Comparison of ENCODE assay signal across 10 cellular contexts in the genomic region with DNA sequence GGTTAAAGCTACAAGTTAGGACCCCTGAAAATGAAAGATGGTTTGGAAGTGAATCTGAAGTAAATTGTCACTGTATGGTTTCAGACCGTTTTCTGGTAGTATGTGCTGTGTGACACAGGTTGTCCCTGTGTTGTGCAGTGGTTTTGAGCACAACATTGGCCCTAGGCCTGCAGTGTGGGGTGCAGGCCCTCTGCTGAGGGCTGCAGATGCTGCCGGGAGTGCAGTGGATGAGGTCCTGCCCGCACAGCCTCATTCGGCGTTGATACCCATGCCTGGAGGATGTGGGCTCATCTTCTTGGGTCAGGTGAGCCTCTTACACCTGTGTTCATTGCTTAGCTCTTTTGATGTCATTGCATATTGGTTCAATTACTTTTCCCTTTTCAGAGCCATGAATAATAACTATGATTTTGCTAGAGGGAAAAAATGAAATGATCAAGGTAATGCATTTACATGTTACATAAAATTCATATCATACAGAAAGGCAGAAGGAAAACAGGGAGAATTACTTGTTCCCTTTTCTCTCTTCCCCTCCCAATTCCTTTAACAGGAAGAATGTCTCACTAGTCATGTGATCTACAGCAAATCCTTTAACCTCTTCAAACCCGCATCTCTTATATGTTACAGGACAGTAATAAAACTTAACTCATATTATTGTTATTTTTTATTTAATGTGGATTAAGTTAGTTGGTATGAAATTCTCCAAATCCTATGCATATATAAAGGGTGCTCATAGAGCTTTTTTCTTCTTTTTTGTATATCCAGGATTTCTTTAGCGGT. TPM values are rescaled to one million over a fixed set of nuclear protein-coding genes. Genes with fewer than 3 reads are reported as not detected.
A peak's percentile ranks its signal among the peaks of the same experiment; 100 is the strongest.
DNase-seq lines count a peak whose midpoint lies in the region; ATAC-seq and TF ChIP-seq lines count a peak whose summit lies in the region.
"Had no signal": no experiment of that assay in that cellular context is flagged by ENCODE, and none has a peak within 500 bp of the region (broad histone marks: within the 10 kb centered on the region; RNA-seq: fewer than 3 reads in every experiment).

No MANE protein-coding gene starts in this region.

- H3K4me3 ChIP-seq in fibroblast of the aortic adventitia (ENCODE audit: low read depth, low read length), result no peak overlapping the region
- no peak overlapping the region for H3K4me3 ChIP-seq in ovary

- no peaks in the 10 kb centered on the region for H3K36me3 ChIP-seq in ovary

- intact Hi-C loops in ovary (cut with DNase I), result no loop called here

- no peaks in the 10 kb centered on the region for H3K27me3 ChIP-seq in ovary

- WGBS in ovary, 3 donors, result 51 to 65% (median 63%) methylated on average over 7 of the region's 7 CpGs

- no peak for TF ChIP-seq EP300 in ovary (IDR thresholded peaks at IDR 0.05)

- H3K27ac Mint-ChIP-seq in activated T-cell treated with anti-CD3 and anti-CD28 coated beads, Interleukin-2, amount 50 U/mL, for 24 hours, result peak overlapping the region; percentile 75
- H3K27ac Mint-ChIP-seq in stimulated activated memory B cell treated with anti-CD40 and anti-IgM and Interleukin-4, amounts not matched to agents 10 μg/mL and 1 μg/mL and 100 μg/mL, for 72 hours, result peak overlapping the region; percentile 36

- no peak for TF ChIP-seq POLR2A in ovary (IDR thresholded peaks at IDR 0.05)

- TF ChIP-seq CTCF in VCaP (conservative IDR thresholded peaks at IDR 0.05) (no peak), fibroblast of the aortic adventitia (IDR thresholded peaks at IDR 0.05; ENCODE audit: insufficient read depth, low read length) (no peak), ovary (IDR thresholded peaks at IDR 0.05) (no peak)

- no peak overlapping the region for H3K4me3 Mint-ChIP-seq in activated T-cell treated with anti-CD3 and anti-CD28 coated beads, Interleukin-2, amount 50 U/mL, for 24 hours
- H3K4me3 Mint-ChIP-seq in stimulated activated memory B cell treated with anti-CD40 and anti-IgM and Interleukin-4, amounts not matched to agents 10 μg/mL and 1 μg/mL and 100 μg/mL, for 72 hours, result no peak overlapping the region

- peaks cover 1% of the 10 kb centered on the region for H3K4me1 ChIP-seq in ovary (ENCODE audit: insufficient read depth)

- peaks cover 19% of the 10 kb centered on the region for H3K36me3 Mint-ChIP-seq in activated T-cell treated with anti-CD3 and anti-CD28 coated beads, Interleukin-2, amount 50 U/mL, for 24 hours (ENCODE audit: low read depth)
- peaks cover 20% of the 10 kb centered on the region for H3K36me3 Mint-ChIP-seq in stimulated activated memory B cell treated with anti-CD40 and anti-IgM and Interleukin-4, amounts not matched to agents 10 μg/mL and 1 μg/mL and 100 μg/mL, for 72 hours

- no peaks in the 10 kb centered on the region for H3K9me3 Mint-ChIP-seq in activated T-cell treated with anti-CD3 and anti-CD28 coated beads, Interleukin-2, amount 50 U/mL, for 24 hours
- no peaks in the 10 kb centered on the region for H3K9me3 Mint-ChIP-seq in stimulated activated memory B cell treated with anti-CD40 and anti-IgM and Interleukin-4, amounts not matched to agents 10 μg/mL and 1 μg/mL and 100 μg/mL, for 72 hours

- H3K27me3 Mint-ChIP-seq in activated T-cell treated with anti-CD3 and anti-CD28 coated beads, Interleukin-2, amount 50 U/mL, for 24 hours, result no peaks in the 10 kb centered on the region
- H3K27me3 Mint-ChIP-seq in stimulated activated memory B cell treated with anti-CD40 and anti-IgM and Interleukin-4, amounts not matched to agents 10 μg/mL and 1 μg/mL and 100 μg/mL, for 72 hours, result no peaks in the 10 kb centered on the region

- no peak for DNase-seq in activated T-cell treated with anti-CD3 and anti-CD28 coated beads, Interleukin-2, amount 50 U/mL, for 24 hours
- DNase-seq in activated T-cell treated with anti-CD3 and anti-CD28 coated beads, Interleukin-2, amount 50 U/mL, for 1 hour, result no peak
- peak; percentile 46 for DNase-seq in fibroblast of the aortic adventitia (ENCODE audit: low read depth)
- no peak for DNase-seq in NOMO-1 treated with dmso at 0.1 percent for 144 hours (lab: John Stamatoyannopoulos, UW; ENCODE audit: unreplicated experiment)
- no peak for DNase-seq in ovary
- no peak for DNase-seq in ureter (ENCODE audit: low spot score)
- DNase-seq: NCI-H2171, retina had no signal

- ATAC-seq in stimulated activated memory B cell treated with anti-CD40 and anti-IgM and Interleukin-4, amounts not matched to agents 10 μg/mL and 1 μg/mL and 100 μg/mL, for 72 hours, result no peak

- H3K9me3 ChIP-seq in ovary, result no peaks in the 10 kb centered on the region

- H3K27ac ChIP-seq in VCaP, result peak overlapping the region; percentile 24; the same call in 1 of the 2 replicates
- H3K27ac ChIP-seq in ovary, result no peak overlapping the region

- H3K4me1 Mint-ChIP-seq in activated T-cell treated with anti-CD3 and anti-CD28 coated beads, Interleukin-2, amount 50 U/mL, for 24 hours (ENCODE audit: low read depth), result peaks cover 62% of the 10 kb centered on the region
- H3K4me1 Mint-ChIP-seq in stimulated activated memory B cell treated with anti-CD40 and anti-IgM and Interleukin-4, amounts not matched to agents 10 μg/mL and 1 μg/mL and 100 μg/mL, for 72 hours, result peaks cover 57% of the 10 kb centered on the region

RNA-seq across cellular contexts. Expression of a gene that starts 48.7 kb away (rescaled TPM):
- total RNA-seq in fibroblast of the aortic adventitia (ENCODE audit: low replicate concordance) (6.6 and 11.0 TPM in 2 replicates), ovary (10 to 100 TPM in 1 of 7 donors, 1 to 10 TPM in 6; 3.3 to 16.1 (median 5.5) TPM), ureter (18.0 TPM)
- polyA plus RNA-seq in ovary, result 1 to 10 TPM; 1.6 to 6.0 TPM
